Comparison of ENCODE assay signal across 1 cellular context in genomic region chr22:36064358-36064757, GRCh38.
TF ChIP-seq lines count a peak whose summit lies in the region.

No MANE protein-coding gene starts in this region.

TF ChIP-seq in K562, 482 proteins besides CTCF, POLR2A, EP300 and RAD21 (continued from another document):
- TF ChIP-seq, protein P1, sequence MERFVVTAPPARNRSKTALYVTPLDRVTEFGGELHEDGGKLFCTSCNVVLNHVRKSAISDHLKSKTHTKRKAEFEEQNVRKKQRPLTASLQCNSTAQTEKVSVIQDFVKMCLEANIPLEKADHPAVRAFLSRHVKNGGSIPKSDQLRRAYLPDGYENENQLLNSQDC (CRISPR knock-in tag; IDR thresholded peaks at IDR 0.05): no peak
- TF ChIP-seq SAP30 (IDR thresholded peaks at IDR 0.05; ENCODE audit: borderline replicate concordance, insufficient read depth, low read depth, low read length, poor library complexity, severe bottlenecking): no peak
- no peak for TF ChIP-seq ELK1 (CRISPR knock-in tag; IDR thresholded peaks at IDR 0.05)
- no peak for TF ChIP-seq HMG20A (CRISPR knock-in tag; conservative IDR thresholded peaks at IDR 0.05)
- no peak for TF ChIP-seq SNIP1 (IDR thresholded peaks at IDR 0.05; ENCODE audit: low read depth)
- no peak for TF ChIP-seq PYGO2 (tag; IDR thresholded peaks at IDR 0.05)
- no peak for TF ChIP-seq MEF2A (IDR thresholded peaks at IDR 0.05; ENCODE audit: control insufficient read depth, low read depth, low read length)
- no peak for TF ChIP-seq ZNF511 (CRISPR knock-in tag; IDR thresholded peaks at IDR 0.05)
- peak; percentile 84 for TF ChIP-seq RBM25 (IDR thresholded peaks at IDR 0.05; ENCODE audit: low read depth, low read length, severe bottlenecking)
- TF ChIP-seq TEAD2 (tag; IDR thresholded peaks at IDR 0.05): no peak
- TF ChIP-seq RAD51 (IDR thresholded peaks at IDR 0.05; ENCODE audit: borderline replicate concordance, low read depth): no peak
- TF ChIP-seq ZNF436 (CRISPR knock-in tag; IDR thresholded peaks at IDR 0.05): no peak
- TF ChIP-seq NBN (IDR thresholded peaks at IDR 0.05; ENCODE audit: low read depth): no peak
- TF ChIP-seq BCOR (IDR thresholded peaks at IDR 0.05): peak; percentile 65
TF ChIP-seq in K562: peak in this region for 2.
